Comparison of ENCODE assay signal across 8 cellular contexts in genomic region chr14:55354500-55354899, GRCh38. TPM values are rescaled to one million over a fixed set of nuclear protein-coding genes. Genes with fewer than 3 reads are reported as not detected.
A peak's percentile ranks its signal among the peaks of the same experiment; 100 is the strongest.
DNase-seq lines count a peak whose midpoint lies in the region; ATAC-seq and TF ChIP-seq lines count a peak whose summit lies in the region.

No MANE protein-coding gene starts in this region.

- no peak overlapping the region for H3K4me3 ChIP-seq in HEK293 (ENCODE audit: low read depth, low read length)
- H3K4me3 ChIP-seq in left lung: no peak overlapping the region

- ATAC-seq in WTC11 (peak; percentile 90), left lung (peak; percentile 84), HG03196 (IDR thresholded peaks at IDR 0.05; ENCODE audit: unreplicated experiment) (no peak)

- H3K36me3 ChIP-seq in HEK293 (ENCODE audit: control insufficient read depth in 2 of 2, insufficient read depth in 1 of 2, low read length in 2 of 2) (peaks cover 0 to 38% of the 10 kb centered on the region in 2 experiments; a peak in 2 of 3 replicates), left lung (peaks cover 0 to 37% of the 10 kb centered on the region in 2 donors)

- no peaks in the 10 kb centered on the region for H3K27me3 ChIP-seq in left lung

- peaks cover 13% of the 10 kb centered on the region for H3K4me1 Mint-ChIP-seq in WTC11

- intact Hi-C loops in left lung (cut with DNase I): loop anchor here in 1 of 2 donors (10.0 kb wide), 1 partner anchor 90 kb away; no protein-coding TSS in a partner anchor

- DNase-seq in DMS53 treated with DMSO at 0.1 percent for 48 hours (lab: John Stamatoyannopoulos, UW; ENCODE audit: unreplicated experiment) (peak; percentile 80), NCI-H2081 treated with DMSO at 0.1 percent for 48 hours (lab: John Stamatoyannopoulos, UW) (peak; percentile 35), WTC11 (ENCODE audit: low spot score) (peak; percentile 62), cerebellum (ENCODE audit: low spot score) (peak; percentile 77), left lung (no peak)
- peak; percentile 14 to 45 (median 27) for DNase-seq in stimulated activated CD4-positive, alpha-beta T cell treated with anti-CD3 and anti-CD28 coated beads, TNF-alpha, amount 100 ng/mL, for 48 hours (ENCODE audit: low read depth in 3 of 3)

- no peaks in the 10 kb centered on the region for H3K9me3 ChIP-seq in HEK293 (ENCODE audit: control insufficient read depth, insufficient read depth, low read depth, low read length)
- no peaks in the 10 kb centered on the region for H3K9me3 ChIP-seq in left lung

- CTCF ChIA-PET in HEK293 (lab: Yijun Ruan, JAX): interaction anchor here (0.5 to 2.2 kb wide), 31 partner anchors 8 to 265 kb away, joined by 3 to 24 read pairs (median 4); partner anchors contain the start of gene FBXO34
- CTCF ChIA-PET in WTC11 (lab: Charles Lee): interaction anchor here (0.5 to 3.5 kb wide), 36 partner anchors 8 to 334 kb away, joined by 3 to 48 read pairs (median 4); partner anchors contain the start of genes DLGAP5, FBXO34 and MAPK1IP1L

- H3K4me1 ChIP-seq in HEK293 (ENCODE audit: control insufficient read depth, insufficient read depth, low read length) (no peaks in the 10 kb centered on the region), left lung (peaks cover 0 to 8% of the 10 kb centered on the region in 2 donors)

- no peaks in the 10 kb centered on the region for H3K9me3 Mint-ChIP-seq in WTC11

- peaks cover 5% of the 10 kb centered on the region for H3K36me3 Mint-ChIP-seq in WTC11

- POLR2A ChIA-PET in HEK293 (lab: Yijun Ruan, JAX) (interaction anchor here (1.0 to 1.9 kb wide), 2 partner anchors 83 to 163 kb away, joined by 4 to 5 read pairs; partner anchors contain the start of genes DLGAP5 and FBXO34), WTC11 (lab: Charles Lee) (interaction anchor here (0.6 kb wide), 1 partner anchor 79 kb away, joined by 5 read pairs; no protein-coding TSS in a partner anchor)

- no peaks in the 10 kb centered on the region for H3K27me3 Mint-ChIP-seq in WTC11 (ENCODE audit: low read depth)

- H3K27ac Mint-ChIP-seq in WTC11: peak overlapping the region; percentile 15; the same call in 1 of the 2 replicates

- H3K27ac ChIP-seq in HEK293 (ENCODE audit: extremely low read depth, low read depth, low read length): no peak overlapping the region
- H3K27ac ChIP-seq in left lung: peak overlapping the region in 1 of 2 donors; percentile 13

- TF ChIP-seq CTCF in HEK293 (tag by site-specific recombination; IDR thresholded peaks at IDR 0.05) (peak; percentile 30; the same call in 1 of the 2 replicates), WTC11 (IDR thresholded peaks at IDR 0.05) (peak; percentile 34; the same call in 1 of the 2 replicates), left lung (IDR thresholded peaks at IDR 0.05) (peak; percentile 37 to 45)

- H3K4me3 Mint-ChIP-seq in WTC11: no peak overlapping the region

TF ChIP-seq in HEK293, 187 proteins besides CTCF, POLR2A, EP300 and RAD21:
- TF ChIP-seq ZNF654 (tag by site-specific recombination; IDR thresholded peaks at IDR 0.05; ENCODE audit: low read depth): peak; percentile 60
- peak; percentile 84 for TF ChIP-seq PRDM10 (tag by site-specific recombination; IDR thresholded peaks at IDR 0.05)
- 0 out of 2 replicates have a peak, but pooled peaks have one; percentile 18 for TF ChIP-seq GLIS1 (tag by site-specific recombination; IDR thresholded peaks at IDR 0.05)
- TF ChIP-seq ZBTB8A (tag by site-specific recombination; IDR thresholded peaks at IDR 0.05): no peak
- 0 out of 2 replicates have a peak, but pooled peaks have one; percentile 6 for TF ChIP-seq PRDM1 (tag by site-specific recombination; IDR thresholded peaks at IDR 0.05)

TF ChIP-seq in WTC11, 78 proteins besides CTCF, POLR2A, EP300 and RAD21:
- TF ChIP-seq HMGA2 (CRISPR knock-in tag; IDR thresholded peaks at IDR 0.05) (no peak), TEAD4 (CRISPR knock-in tag; IDR thresholded peaks at IDR 0.05) (no peak), IRF2 (CRISPR knock-in tag; IDR thresholded peaks at IDR 0.05; ENCODE audit: borderline replicate concordance, low read depth) (no peak), ESRRA (CRISPR knock-in tag; IDR thresholded peaks at IDR 0.05; ENCODE audit: borderline replicate concordance) (no peak), PRDM15 (CRISPR knock-in tag; IDR thresholded peaks at IDR 0.05) (no peak), ARID4B (CRISPR knock-in tag; IDR thresholded peaks at IDR 0.05; ENCODE audit: borderline replicate concordance) (no peak), E2F4 (CRISPR knock-in tag; IDR thresholded peaks at IDR 0.05; ENCODE audit: borderline replicate concordance, low read depth) (no peak), CREB1 (CRISPR knock-in tag; IDR thresholded peaks at IDR 0.05) (no peak), ATF2 (CRISPR knock-in tag; IDR thresholded peaks at IDR 0.05; ENCODE audit: borderline replicate concordance, low read depth) (no peak), NFE2L1 (CRISPR knock-in tag; IDR thresholded peaks at IDR 0.05) (no peak)

RNA-seq across cellular contexts. Expression of gene ATG14, which starts 57.1 kb away (rescaled TPM):
- 9.1 to 10.4 TPM (median 9.4 TPM) in 3 replicates for total RNA-seq in WTC11 (2021)
- total RNA-seq in cerebellum: 18.0 TPM
- 1 to 10 TPM; 7.1 to 9.0 TPM for total RNA-seq in left lung

Comparison
In these comparisons a context has a peak if more than half of its experiments do, and no peak if none do; other contexts are left out.
1. DNase-seq: peak in DMS53 treated with DMSO at 0.1 percent for 48 hours (single experiment), NCI-H2081 treated with DMSO at 0.1 percent for 48 hours (single experiment), WTC11 (single experiment), cerebellum (single experiment) and stimulated activated CD4-positive, alpha-beta T cell treated with anti-CD3 and anti-CD28 coated beads, TNF-alpha, amount 100 ng/mL, for 48 hours (3 of 3); none in left lung (0 of 2).
2. Peak in every context shown above with its lines, with median percentiles within 50 percentile points of each other: CTCF ChIP-seq.